ENCODE assay signal across 1 cellular context in the genomic region with DNA sequence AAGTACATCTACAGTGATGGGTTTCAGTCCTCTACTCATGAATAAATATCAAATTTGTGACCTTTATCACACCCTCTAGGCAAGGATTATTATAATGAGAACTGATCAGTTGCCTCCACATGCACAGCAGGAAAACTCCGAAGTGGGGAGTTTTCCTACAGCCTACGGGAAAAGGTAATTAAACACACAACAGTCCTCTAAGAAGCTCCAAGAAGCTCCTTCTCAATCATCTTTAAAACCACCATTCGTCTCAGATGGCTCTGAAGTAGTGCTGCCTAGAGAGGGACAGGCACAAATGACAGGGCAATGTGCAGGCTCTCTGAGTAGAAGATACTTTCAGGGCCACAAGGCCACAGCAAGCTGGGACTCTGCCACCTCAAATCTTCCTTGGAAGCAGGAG.
TF ChIP-seq lines count a peak whose summit lies in the region.

No MANE protein-coding gene starts in this region.

TF ChIP-seq in IMR-90, 13 proteins besides CTCF, POLR2A, EP300 and RAD21:
- TF ChIP-seq, protein P1, sequence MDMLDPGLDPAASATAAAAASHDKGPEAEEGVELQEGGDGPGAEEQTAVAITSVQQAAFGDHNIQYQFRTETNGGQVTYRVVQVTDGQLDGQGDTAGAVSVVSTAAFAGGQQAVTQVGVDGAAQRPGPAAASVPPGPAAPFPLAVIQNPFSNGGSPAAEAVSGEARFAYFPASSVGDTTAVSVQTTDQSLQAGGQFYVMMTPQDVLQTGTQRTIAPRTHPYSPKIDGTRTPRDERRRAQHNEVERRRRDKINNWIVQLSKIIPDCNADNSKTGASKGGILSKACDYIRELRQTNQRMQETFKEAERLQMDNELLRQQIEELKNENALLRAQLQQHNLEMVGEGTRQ (IDR thresholded peaks at IDR 0.05; ENCODE audit: low read depth, low read length) = no peak
- no peak for TF ChIP-seq RCOR1 (IDR thresholded peaks at IDR 0.05; ENCODE audit: insufficient replicate concordance, low read length)
- no peak for TF ChIP-seq SMC3 (IDR thresholded peaks at IDR 0.05; ENCODE audit: low read depth, low read length)
- TF ChIP-seq CEBPB (IDR thresholded peaks at IDR 0.05; ENCODE audit: low read depth, low read length) = no peak
- no peak for TF ChIP-seq NFE2L2 (IDR thresholded peaks at IDR 0.05; ENCODE audit: low read depth, low read length)
- no peak for TF ChIP-seq MAZ (IDR thresholded peaks at IDR 0.05; ENCODE audit: borderline replicate concordance, low read depth, low read length)
- no peak for TF ChIP-seq FOS (IDR thresholded peaks at IDR 0.05; ENCODE audit: low read depth, low read length)
- TF ChIP-seq BHLHE40 (IDR thresholded peaks at IDR 0.05; ENCODE audit: low read depth, low read length) = no peak
- TF ChIP-seq RFX5 (IDR thresholded peaks at IDR 0.05; ENCODE audit: low read depth, low read length) = no peak
- TF ChIP-seq CHD1 (IDR thresholded peaks at IDR 0.05; ENCODE audit: low read depth, low read length) = no peak
- TF ChIP-seq, protein P2, sequence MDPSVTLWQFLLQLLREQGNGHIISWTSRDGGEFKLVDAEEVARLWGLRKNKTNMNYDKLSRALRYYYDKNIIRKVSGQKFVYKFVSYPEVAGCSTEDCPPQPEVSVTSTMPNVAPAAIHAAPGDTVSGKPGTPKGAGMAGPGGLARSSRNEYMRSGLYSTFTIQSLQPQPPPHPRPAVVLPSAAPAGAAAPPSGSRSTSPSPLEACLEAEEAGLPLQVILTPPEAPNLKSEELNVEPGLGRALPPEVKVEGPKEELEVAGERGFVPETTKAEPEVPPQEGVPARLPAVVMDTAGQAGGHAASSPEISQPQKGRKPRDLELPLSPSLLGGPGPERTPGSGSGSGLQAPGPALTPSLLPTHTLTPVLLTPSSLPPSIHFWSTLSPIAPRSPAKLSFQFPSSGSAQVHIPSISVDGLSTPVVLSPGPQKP (IDR thresholded peaks at IDR 0.05; ENCODE audit: borderline replicate concordance, low read depth, low read length) = no peak
- no peak for TF ChIP-seq MXI1 (IDR thresholded peaks at IDR 0.05; ENCODE audit: borderline replicate concordance, low read depth, low read length)
- no peak for TF ChIP-seq MAFK (IDR thresholded peaks at IDR 0.05; ENCODE audit: low read depth, low read length)
